13 cellular contexts compared by ENCODE assay signal in the genomic region with DNA sequence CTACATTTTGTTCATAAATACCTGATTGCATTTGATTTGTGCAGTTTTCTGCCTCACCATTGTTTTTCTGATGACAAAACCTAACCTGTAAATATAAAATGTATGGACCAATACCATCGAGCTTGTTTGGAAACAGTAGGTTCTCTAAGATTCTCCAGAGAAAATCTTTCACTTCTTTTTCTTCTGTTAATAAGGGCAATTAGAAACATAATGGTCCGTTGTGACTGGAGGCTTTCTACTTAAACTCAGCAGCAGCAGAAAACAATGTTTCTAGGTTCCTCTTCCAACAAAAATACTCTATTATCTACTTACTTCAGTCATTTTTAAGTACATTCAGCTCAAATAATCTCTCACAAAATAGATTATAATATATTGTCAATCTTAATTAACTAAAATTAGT.
DNase-seq lines count a peak whose midpoint lies in the region; ATAC-seq and TF ChIP-seq lines count a peak whose summit lies in the region.
"Had no signal": no experiment of that assay in that cellular context is flagged by ENCODE, and none has a peak within 500 bp of the region (broad histone marks: within the 10 kb centered on the region; RNA-seq: fewer than 3 reads in every experiment).

No MANE protein-coding gene starts in this region.

- H3K9ac ChIP-seq in HUES6 (ENCODE audit: low read length): no peak overlapping the region
- H3K9ac ChIP-seq in iPS-18a (ENCODE audit: low read length): peak overlapping the region; percentile 50

- in situ Hi-C loops in brain microvascular endothelial cell (cut with HindIII; ENCODE audit: low pct_ligation_motif_present, low sequenced_read_pairs): no loop called here

- DNase-seq in OCI-M1 (lab: John Stamatoyannopoulos, UW) (peak; percentile 55), brain microvascular endothelial cell (no peak)
- DNase-seq in stimulated activated CD4-positive, alpha-beta T cell treated with anti-CD3 and anti-CD28 coated beads, Interleukin-15, amount 100 ng/mL, for 24 hours: no peak
- DNase-seq: BE2C; CD4-positive, alpha-beta memory T cell; DMS79 had no signal

- no peak for TF ChIP-seq CTCF in brain microvascular endothelial cell (IDR thresholded peaks at IDR 0.05; ENCODE audit: low read depth, low read length, missing control alignments)

- H3K4me1 ChIP-seq in HUES6 (ENCODE audit: control insufficient read depth, insufficient read depth, low read length) (peaks cover 56% of the 10 kb centered on the region), iPS-18a (ENCODE audit: control insufficient read depth, low read depth, low read length) (peaks cover 46% of the 10 kb centered on the region)
- H3K4me1 ChIP-seq: A549, BE2C had no signal

- H3K27ac ChIP-seq in HUES6 (ENCODE audit: low read depth, low read length) (0 out of 2 replicates have a peak overlapping the region, but pooled peaks have one; percentile 47), iPS-18a (ENCODE audit: low read length) (peak overlapping the region; percentile 37), brain microvascular endothelial cell (no peak overlapping the region)
- H3K27ac ChIP-seq: A549, C4-2B, HL-60 had no signal

- H3K27me3 ChIP-seq in HUES6 (ENCODE audit: control insufficient read depth, insufficient read depth, low read length) (peaks cover 18% of the 10 kb centered on the region), iPS-18a (ENCODE audit: control insufficient read depth, insufficient read depth, low read length) (no peaks in the 10 kb centered on the region), brain microvascular endothelial cell (replicated peaks) (no peaks in the 10 kb centered on the region)

- H3K4me3 ChIP-seq in HUES6 (ENCODE audit: low read depth, low read length) (peak overlapping the region; percentile 32; the same call in 1 of the 2 replicates), iPS-18a (ENCODE audit: low read length) (peak overlapping the region; percentile 33), brain microvascular endothelial cell (ENCODE audit: low read depth, low read length) (no peak overlapping the region)
- H3K4me3 ChIP-seq: A549, GM12878 had no signal

- H3K36me3 ChIP-seq in HUES6 (ENCODE audit: control insufficient read depth, insufficient read depth, low read length) (no peaks in the 10 kb centered on the region), iPS-18a (ENCODE audit: control insufficient read depth, low read depth, low read length) (no peaks in the 10 kb centered on the region), brain microvascular endothelial cell (replicated peaks) (no peaks in the 10 kb centered on the region)
- H3K36me3 ChIP-seq: BE2C had no signal

- no peak for ATAC-seq in GM21423 (IDR thresholded peaks at IDR 0.05; ENCODE audit: unreplicated experiment)
- ATAC-seq: A549, GM12878 had no signal

- no peaks in the 10 kb centered on the region for H3K9me3 ChIP-seq in HUES6 (ENCODE audit: control insufficient read depth, insufficient read depth, low read depth, low read length)
- no peaks in the 10 kb centered on the region for H3K9me3 ChIP-seq in iPS-18a (ENCODE audit: control insufficient read depth, low read depth, low read length)
- H3K9me3 ChIP-seq: A549, BE2C had no signal
